In genomic region chr10:101485681-101486554, GRCh38 we compare ENCODE assay signal across 13 cellular contexts.
DNase-seq lines count a peak whose midpoint lies in the region; ATAC-seq, FAIRE-seq and TF ChIP-seq lines count a peak whose summit lies in the region.
"Had no signal": no experiment of that assay in that cellular context is flagged by ENCODE, and none has a peak within 500 bp of the region (broad histone marks: within the 10 kb centered on the region; RNA-seq: fewer than 3 reads in every experiment).

No MANE protein-coding gene starts in this region.

- ATAC-seq in lung (ENCODE audit: insufficient read depth, low FRiP score) = no peak
- no peak for ATAC-seq in HG02678 (IDR thresholded peaks at IDR 0.05; ENCODE audit: unreplicated experiment)
- ATAC-seq in upper lobe of left lung (ENCODE audit: low FRiP score in 2 of 2) = no peak
- ATAC-seq: body of pancreas, upper lobe of right lung had no signal

- H3K36me3 Mint-ChIP-seq in astrocyte (ENCODE audit: low read depth, unreplicated experiment) = peaks cover 5% of the 10 kb centered on the region

- no peak for FAIRE-seq in astrocyte (lab: Jason Lieb, UNC)

- H3K27me3 ChIP-seq in astrocyte (ENCODE audit: insufficient read depth, low read length) = peaks cover 15% of the 10 kb centered on the region
- no peaks in the 10 kb centered on the region for H3K27me3 ChIP-seq in lung (ENCODE audit: control insufficient read depth, insufficient read depth)
- no peaks in the 10 kb centered on the region for H3K27me3 ChIP-seq in upper lobe of left lung
- H3K27me3 ChIP-seq: body of pancreas, upper lobe of right lung had no signal

- no peak for TF ChIP-seq CTCF in astrocyte (IDR thresholded peaks at IDR 0.05; ENCODE audit: insufficient read depth, low read depth, low read length)
- TF ChIP-seq CTCF in lung (IDR thresholded peaks at IDR 0.05; ENCODE audit: control extremely low read depth, extremely low read depth) = no peak
- no peak for TF ChIP-seq CTCF in upper lobe of left lung (IDR thresholded peaks at IDR 0.05)

- peaks cover 2% of the 10 kb centered on the region for H3K4me1 Mint-ChIP-seq in astrocyte (ENCODE audit: low read depth, unreplicated experiment)

- H3K27me3 Mint-ChIP-seq in astrocyte (ENCODE audit: low read depth, unreplicated experiment) = no peaks in the 10 kb centered on the region

- TF ChIP-seq POLR2A in upper lobe of left lung (IDR thresholded peaks at IDR 0.05) = no peak

- H3K79me2 ChIP-seq in astrocyte (ENCODE audit: insufficient read depth, low read length) = peaks cover 3% of the 10 kb centered on the region

- H3K9me3 Mint-ChIP-seq in astrocyte (ENCODE audit: unreplicated experiment) = no peaks in the 10 kb centered on the region
- H3K9me3 Mint-ChIP-seq: CD14-positive monocyte, immature natural killer cell had no signal

- 73 to 80% methylated on average over 23 of the region's 23 CpGs for WGBS in lung, 2 donors
- WGBS in upper lobe of left lung, 2 donors = 73 to 81% methylated on average over 23 of the region's 23 CpGs

- peak overlapping the region; percentile 40 for H3K4me3 Mint-ChIP-seq in astrocyte (ENCODE audit: unreplicated experiment)
- H3K4me3 Mint-ChIP-seq: immature natural killer cell had no signal

- H3K9me3 ChIP-seq in astrocyte (ENCODE audit: insufficient read depth, low read depth, low read length) (no peaks in the 10 kb centered on the region), lung (ENCODE audit: control insufficient read depth in 2 of 2, insufficient read depth in 1 of 2, low read length in 1 of 2) (no peaks in the 10 kb centered on the region), upper lobe of left lung (no peaks in the 10 kb centered on the region)
- H3K9me3 ChIP-seq: body of pancreas, upper lobe of right lung had no signal

- no peak overlapping the region for H3K9ac ChIP-seq in astrocyte (ENCODE audit: low read length)

- H3K36me3 ChIP-seq in astrocyte (ENCODE audit: insufficient read depth, low read length) (no peaks in the 10 kb centered on the region), lung (ENCODE audit: control insufficient read depth in 2 of 2, insufficient read depth in 2 of 2, low read length in 2 of 2) (no peaks in the 10 kb centered on the region), upper lobe of left lung (no peaks in the 10 kb centered on the region)
- H3K36me3 ChIP-seq: upper lobe of right lung had no signal

- peak overlapping the region; percentile 54 for H3K4me2 ChIP-seq in astrocyte (ENCODE audit: low read length)

- H3K4me1 ChIP-seq in astrocyte (ENCODE audit: insufficient read depth, low read length) (no peaks in the 10 kb centered on the region), lung (ENCODE audit: control insufficient read depth in 2 of 2, insufficient read depth in 2 of 2, low read length in 2 of 2) (peaks cover 0 to 2% of the 10 kb centered on the region in 2 donors), upper lobe of left lung (peaks cover 0 to 9% (median 6%) of the 10 kb centered on the region in 4 donors)
- H3K4me1 ChIP-seq: body of pancreas had no signal

- TF ChIP-seq EP300 in upper lobe of left lung (IDR thresholded peaks at IDR 0.05) = no peak

- no peak overlapping the region for H3K27ac Mint-ChIP-seq in astrocyte (ENCODE audit: unreplicated experiment)
- H3K27ac Mint-ChIP-seq: CD14-positive monocyte, immature natural killer cell had no signal

- H3K27ac ChIP-seq in astrocyte (ENCODE audit: low read depth, low read length) (no peak overlapping the region), lung (ENCODE audit: low read depth in 1 of 2, low read length in 1 of 2) (no peak overlapping the region), upper lobe of left lung (no peak overlapping the region)
- H3K27ac ChIP-seq: body of pancreas, upper lobe of right lung had no signal

- H4K20me1 ChIP-seq in astrocyte (ENCODE audit: insufficient read depth, low read length) = peaks cover 29% of the 10 kb centered on the region

- H2AFZ ChIP-seq in astrocyte (ENCODE audit: low read depth, low read length) = no peak overlapping the region

- DNase-seq in C1 segment of cervical spinal cord (lab: John Stamatoyannopoulos, UW) (peak in 9 of 14 donors; percentile 12 to 67 (median 34)), NCI-H146 (lab: John Stamatoyannopoulos, UW) (peak; percentile 61), astrocyte (ENCODE audit: low read depth) (no peak), lung (ENCODE audit: low spot score) (peak; percentile 29), SHP77 (lab: John Stamatoyannopoulos, UW) (no peak), upper lobe of left lung (no peak)
- DNase-seq in activated naive CD4-positive, alpha-beta T cell treated with Interleukin-2 at 50 U/mL for 16 hours = no peak
- DNase-seq: immature natural killer cell, OCI-M1, upper lobe of right lung had no signal

- H3K4me3 ChIP-seq in astrocyte (ENCODE audit: insufficient read depth, low read depth, low read length) (no peak overlapping the region), lung (no peak overlapping the region), upper lobe of left lung (no peak overlapping the region)
- H3K4me3 ChIP-seq: body of pancreas, upper lobe of right lung had no signal

Comparison
In these comparisons a context has a peak if more than half of its experiments do, and no peak if none do; other contexts are left out.
1. DNase-seq: peak in C1 segment of cervical spinal cord (9 of 14), NCI-H146 (single experiment) and lung (single experiment); none in astrocyte (single experiment), SHP77 (0 of 2), upper lobe of left lung (0 of 2) and activated naive CD4-positive, alpha-beta T cell treated with Interleukin-2 at 50 U/mL for 16 hours (single experiment).